ENCODE assay signal across 20 cellular contexts in the genomic region with DNA sequence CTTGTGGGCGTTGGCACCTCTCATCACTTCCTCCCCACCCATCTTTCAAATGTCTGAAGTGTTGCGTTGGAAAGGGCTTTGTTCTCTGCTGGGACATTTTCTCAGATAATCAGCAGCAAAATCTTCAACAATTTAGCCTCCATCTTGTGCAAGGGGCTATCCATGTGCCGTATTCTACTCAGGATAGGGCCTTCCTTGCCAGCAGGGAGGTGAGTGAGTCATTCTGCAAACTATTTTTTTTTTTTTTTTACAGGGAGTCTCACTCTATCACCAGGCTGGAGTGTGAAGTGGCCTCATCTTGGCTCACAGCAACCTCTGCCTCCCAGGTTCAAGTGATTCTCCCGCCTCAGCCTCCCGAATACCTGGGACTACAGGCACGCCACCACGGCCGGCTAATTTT.
DNase-seq lines count a peak whose midpoint lies in the region; ATAC-seq and TF ChIP-seq lines count a peak whose summit lies in the region.
"Had no signal": no experiment of that assay in that cellular context is flagged by ENCODE, and none has a peak within 500 bp of the region (broad histone marks: within the 10 kb centered on the region; RNA-seq: fewer than 3 reads in every experiment).

No MANE protein-coding gene starts in this region.

- H3K27me3 Mint-ChIP-seq in activated T-helper 17 cell treated with anti-CD3 and anti-CD28 coated beads, Interleukin-2, amount 50 U/mL, for 72 hours = peaks cover 5% of the 10 kb centered on the region
- H3K27me3 Mint-ChIP-seq: activated naive CD4-positive, alpha-beta T cell treated with anti-CD3 and anti-CD28 coated beads, Interleukin-2, amount 50 U/mL, for 24 hours; type B pancreatic cell had no signal

- H3K79me2 ChIP-seq in PC-3 (ENCODE audit: low read length) = no peaks in the 10 kb centered on the region

- CTCF ChIA-PET in PC-3 (lab: Charles Lee) = no interaction called here

- peak overlapping the region; percentile 73 for H2AFZ ChIP-seq in PC-3 (ENCODE audit: low read length)
- H2AFZ ChIP-seq in mesenchymal stem cell (ENCODE audit: low read depth, low read length) = no peak overlapping the region

- TF ChIP-seq CTCF in PC-3 (conservative IDR thresholded peaks at IDR 0.05; ENCODE audit: low read depth, low read length) = no peak
- TF ChIP-seq CTCF in epithelial cell of esophagus (IDR thresholded peaks at IDR 0.05; ENCODE audit: insufficient read depth, low read depth, low read length, missing control alignments) = no peak

- H3K23ac ChIP-seq in mesenchymal stem cell (ENCODE audit: low read length in 2 of 2) = no peak overlapping the region

- H4K8ac ChIP-seq in mesenchymal stem cell (ENCODE audit: low read length) = no peak overlapping the region

- H2BK5ac ChIP-seq in mesenchymal stem cell (ENCODE audit: low read depth, low read length, poor library complexity, severe bottlenecking) = no peak overlapping the region

- no peak overlapping the region for H2BK12ac ChIP-seq in mesenchymal stem cell (ENCODE audit: low read length in 2 of 2)

- H3K79me1 ChIP-seq in mesenchymal stem cell (replicated peaks; ENCODE audit: low read length, poor library complexity, severe bottlenecking) = no peaks in the 10 kb centered on the region

- DNase-seq in GM03348 (ENCODE audit: low spot score) = peak; percentile 4
- DNase-seq in PC-3 = peak; percentile 69
- peak; percentile 30 for DNase-seq in epithelial cell of esophagus (ENCODE audit: low read depth)
- DNase-seq in mesenchymal stem cell = peak; percentile 39
- no peak for DNase-seq in kidney glomerular epithelial cell (lab: John Stamatoyannopoulos, UW)
- DNase-seq in cerebellar nuclear complex (lab: John Stamatoyannopoulos, UW) = no peak
- DNase-seq: activated T-cell treated with anti-CD3 and anti-CD28 coated beads, Interleukin-2, amount 50 U/mL, for 48 hours; CD8-positive, alpha-beta T cell; DND-41; H7; NCI-H1105 treated with DMSO at 0.1 percent for 48 hours; NCI-H2107; NCI-H524 had no signal

- H3K4me1 Mint-ChIP-seq in activated T-helper 17 cell treated with anti-CD3 and anti-CD28 coated beads, Interleukin-2, amount 50 U/mL, for 72 hours = no peaks in the 10 kb centered on the region
- H3K4me1 Mint-ChIP-seq: activated naive CD4-positive, alpha-beta T cell treated with anti-CD3 and anti-CD28 coated beads, Interleukin-2, amount 50 U/mL, for 24 hours; neural crest cell had no signal

- H3K36me3 ChIP-seq in PC-3 (ENCODE audit: low read depth, low read length) (no peaks in the 10 kb centered on the region), mesenchymal stem cell (ENCODE audit: control insufficient read depth in 1 of 2, insufficient read depth in 2 of 2, low read depth in 1 of 2, low read length in 2 of 2) (no peaks in the 10 kb centered on the region)

- no peaks in the 10 kb centered on the region for H3K27me3 ChIP-seq in PC-3 (ENCODE audit: low read length)
- H3K27me3 ChIP-seq in mesenchymal stem cell (ENCODE audit: control insufficient read depth in 1 of 2, insufficient read depth in 1 of 2, low read length in 2 of 2) = no peaks in the 10 kb centered on the region
- H3K27me3 ChIP-seq: breast epithelium had no signal

- H3K9me3 ChIP-seq in PC-3 (ENCODE audit: low read length) = no peaks in the 10 kb centered on the region
- H3K9me3 ChIP-seq in mesenchymal stem cell (ENCODE audit: control insufficient read depth, low read length) = no peaks in the 10 kb centered on the region
- H3K9me3 ChIP-seq: breast epithelium had no signal

- no peak overlapping the region for H4K91ac ChIP-seq in mesenchymal stem cell (ENCODE audit: low read length)

- H3K4me1 ChIP-seq in PC-3 (ENCODE audit: insufficient read depth, low read length) (peaks cover 24% of the 10 kb centered on the region), mesenchymal stem cell (ENCODE audit: control insufficient read depth, insufficient read depth, low read depth, low read length) (no peaks in the 10 kb centered on the region)
- H3K4me1 ChIP-seq: breast epithelium had no signal

- H3K4me2 ChIP-seq in PC-3 (ENCODE audit: low read length) = peak overlapping the region; percentile 53
- H3K4me2 ChIP-seq in mesenchymal stem cell (ENCODE audit: low read length, poor library complexity, severe bottlenecking) = no peak overlapping the region

- no peaks in the 10 kb centered on the region for H3K36me3 Mint-ChIP-seq in activated T-helper 17 cell treated with anti-CD3 and anti-CD28 coated beads, Interleukin-2, amount 50 U/mL, for 72 hours (ENCODE audit: low read depth)
- H3K36me3 Mint-ChIP-seq: activated naive CD4-positive, alpha-beta T cell treated with anti-CD3 and anti-CD28 coated beads, Interleukin-2, amount 50 U/mL, for 24 hours; CD8-positive, alpha-beta T cell; type B pancreatic cell had no signal

- BruUV-seq in PC-3 (replicated peaks; lab: Mats Ljungman, UMichigan) = no TSS peak

- H2AK5ac ChIP-seq in mesenchymal stem cell (ENCODE audit: low read length, severe bottlenecking) = no peak overlapping the region

- H3K18ac ChIP-seq in mesenchymal stem cell (ENCODE audit: low read depth in 1 of 2, low read length in 2 of 2) = peak overlapping the region; percentile 28 to 37

- no peaks in the 10 kb centered on the region for H3F3A ChIP-seq in PC-3 (ENCODE audit: low read length, unreplicated experiment)

- no peak overlapping the region for H2BK15ac ChIP-seq in mesenchymal stem cell (ENCODE audit: low read depth, poor library complexity, severe bottlenecking)

- H2BK120ac ChIP-seq in mesenchymal stem cell (ENCODE audit: low read depth, low read length) = peak overlapping the region; percentile 39

- no peak overlapping the region for H3K4me3 Mint-ChIP-seq in activated T-helper 17 cell treated with anti-CD3 and anti-CD28 coated beads, Interleukin-2, amount 50 U/mL, for 72 hours
- H3K4me3 Mint-ChIP-seq: activated naive CD4-positive, alpha-beta T cell treated with anti-CD3 and anti-CD28 coated beads, Interleukin-2, amount 50 U/mL, for 24 hours; CD8-positive, alpha-beta T cell; neural crest cell; type B pancreatic cell had no signal

- H3K4ac ChIP-seq in mesenchymal stem cell (ENCODE audit: low read depth in 1 of 2, low read length in 2 of 2) = peak overlapping the region in 1 of 2 experiments; percentile 40

- H3K9me2 ChIP-seq in PC-3 (replicated peaks; ENCODE audit: low read length) = 0 out of 2 replicates have a peak, but pooled peaks cover 4% of the 10 kb centered on the region

- POLR2A ChIA-PET in PC-3 (lab: Charles Lee; ENCODE audit: unreplicated experiment) = no interaction called here

- ATAC-seq in PC-3 (peak; percentile 82), HG03108 (IDR thresholded peaks at IDR 0.05; ENCODE audit: unreplicated experiment) (no peak)
- ATAC-seq in activated T-helper 17 cell treated with anti-CD3 and anti-CD28 coated beads, Interleukin-2, amount 50 U/mL, for 72 hours (replicated peaks) = no peak
- ATAC-seq: CD8-positive, alpha-beta T cell; Right ventricle myocardium inferior had no signal

- H3K4me3 ChIP-seq in PC-3 (ENCODE audit: low read length) (peak overlapping the region; percentile 8; the same call in 1 of the 2 replicates), epithelial cell of esophagus (ENCODE audit: low read length) (no peak overlapping the region), mesenchymal stem cell (ENCODE audit: insufficient read depth in 1 of 2, low read depth in 1 of 2, low read length in 2 of 2) (peak overlapping the region in 1 of 2 experiments; percentile 12)
- H3K4me3 ChIP-seq: breast epithelium had no signal

- intact Hi-C loops in PC-3 (cut with micrococcal nuclease) = no loop called here

- peak overlapping the region; percentile 85 for H3K27ac ChIP-seq in PC-3 (ENCODE audit: low read length)
- H3K27ac ChIP-seq in mesenchymal stem cell (ENCODE audit: low read length, poor library complexity, severe bottlenecking) = no peak overlapping the region
- H3K27ac ChIP-seq: breast epithelium had no signal

- H3K9ac ChIP-seq in PC-3 (ENCODE audit: low read length) (peak overlapping the region; percentile 39; the same call in 1 of the 2 replicates), mesenchymal stem cell (ENCODE audit: low read length) (no peak overlapping the region)

- H4K20me1 ChIP-seq in PC-3 (ENCODE audit: low read length) = no peaks in the 10 kb centered on the region

- no peak overlapping the region for H3K14ac ChIP-seq in mesenchymal stem cell (ENCODE audit: low read length in 2 of 2)

- H3K9me3 Mint-ChIP-seq in activated T-helper 17 cell treated with anti-CD3 and anti-CD28 coated beads, Interleukin-2, amount 50 U/mL, for 72 hours = no peaks in the 10 kb centered on the region
- H3K9me3 Mint-ChIP-seq: activated naive CD4-positive, alpha-beta T cell treated with anti-CD3 and anti-CD28 coated beads, Interleukin-2, amount 50 U/mL, for 24 hours; CD8-positive, alpha-beta T cell; type B pancreatic cell had no signal

- 97% methylated on average over 7 of the region's 8 CpGs for WGBS in mesenchymal stem cell

- no peak overlapping the region for H3K27ac Mint-ChIP-seq in activated T-helper 17 cell treated with anti-CD3 and anti-CD28 coated beads, Interleukin-2, amount 50 U/mL, for 72 hours
- H3K27ac Mint-ChIP-seq: activated naive CD4-positive, alpha-beta T cell treated with anti-CD3 and anti-CD28 coated beads, Interleukin-2, amount 50 U/mL, for 24 hours; CD8-positive, alpha-beta T cell; type B pancreatic cell had no signal

Comparison
In these comparisons a context has a peak if more than half of its experiments do, and no peak if none do; other contexts are left out.
1. DNase-seq: peak in GM03348 (single experiment), PC-3 (single experiment), epithelial cell of esophagus (single experiment) and mesenchymal stem cell (single experiment); none in kidney glomerular epithelial cell (single experiment) and cerebellar nuclear complex (0 of 2).